In genomic region chr5:95730011-95730700, GRCh38 we compare ENCODE assay signal across 9 cellular contexts. TPM values are rescaled to one million over a fixed set of nuclear protein-coding genes. Genes with fewer than 3 reads are reported as not detected.
DNase-seq lines count a peak whose midpoint lies in the region; ATAC-seq and TF ChIP-seq lines count a peak whose summit lies in the region.
"Had no signal": no experiment of that assay in that cellular context is flagged by ENCODE, and none has a peak within 500 bp of the region (broad histone marks: within the 10 kb centered on the region; RNA-seq: fewer than 3 reads in every experiment).

No MANE protein-coding gene starts in this region.

- H3K36me3 Mint-ChIP-seq in T-cell = no peaks in the 10 kb centered on the region

- peaks cover 0 to 40% of the 10 kb centered on the region in 2 donors for H3K27me3 Mint-ChIP-seq in T-cell

- TF ChIP-seq EP300 in gastroesophageal sphincter (IDR thresholded peaks at IDR 0.05) = no peak

- no peaks in the 10 kb centered on the region for H3K9me3 Mint-ChIP-seq in T-cell

- H3K27me3 ChIP-seq in HCT116 (ENCODE audit: insufficient read depth, low read length) (no peaks in the 10 kb centered on the region), gastroesophageal sphincter (no peaks in the 10 kb centered on the region), smooth muscle cell (ENCODE audit: low read depth) (no peaks in the 10 kb centered on the region)

- ATAC-seq in HCT116 = no peak
- ATAC-seq in T-cell (replicated peaks in 1 of 4) = no peak
- no peak for ATAC-seq in gastroesophageal sphincter
- ATAC-seq in esophagus mucosa = no peak
- ATAC-seq in HG02840 (IDR thresholded peaks at IDR 0.05; ENCODE audit: low FRiP score, unreplicated experiment) = no peak
- no peak for ATAC-seq in GM18858 (IDR thresholded peaks at IDR 0.05; ENCODE audit: unreplicated experiment)

- no TSS peak for BruUV-seq in HCT116 (replicated peaks; lab: Mats Ljungman, UMichigan)

- peak overlapping the region; percentile 93 for H3K4me2 ChIP-seq in HCT116 (ENCODE audit: low read length)
- H3K4me2 ChIP-seq in smooth muscle cell = peak overlapping the region; percentile 95

- peak overlapping the region; percentile 40 for H2AFZ ChIP-seq in HCT116 (ENCODE audit: low read depth, low read length, poor library complexity, severe bottlenecking)
- H2AFZ ChIP-seq in smooth muscle cell (ENCODE audit: low read depth) = peak overlapping the region; percentile 89

- no peak for TF ChIP-seq CTCF in HCT116 (IDR thresholded peaks at IDR 0.05 in 2 of 3, conservative IDR thresholded peaks at IDR 0.05 in 1 of 3; ENCODE audit: borderline replicate concordance in 1 of 3, insufficient read depth in 1 of 3, low read depth in 2 of 3, low read length in 2 of 3)
- TF ChIP-seq CTCF in gastroesophageal sphincter (IDR thresholded peaks at IDR 0.05) = no peak
- no peak for TF ChIP-seq CTCF in smooth muscle cell (IDR thresholded peaks at IDR 0.05; ENCODE audit: borderline replicate concordance, insufficient read depth, poor library complexity, severe bottlenecking)

- H3K9me3 ChIP-seq in HCT116 (ENCODE audit: control insufficient read depth in 1 of 2, insufficient read depth in 1 of 2, low read depth in 1 of 2, low read length in 2 of 2) = no peaks in the 10 kb centered on the region
- no peaks in the 10 kb centered on the region for H3K9me3 ChIP-seq in gastroesophageal sphincter
- no peaks in the 10 kb centered on the region for H3K9me3 ChIP-seq in smooth muscle cell (replicated peaks; ENCODE audit: low read depth)

- intact Hi-C loops in HCT116 (cut with micrococcal nuclease) = loop anchor here (2.0 to 10.0 kb wide), 3 partner anchors 15 to 1075 kb away; partner anchors contain the start of genes ERAP1 and GLRX

- H3K4me3 ChIP-seq in HCT116 (replicated peaks in 1 of 2; ENCODE audit: low read depth in 1 of 2, low read length in 2 of 2) (peak overlapping the region; percentile 80 to 84), gastroesophageal sphincter (peak overlapping the region; percentile 83 to 93), smooth muscle cell (peak overlapping the region; percentile 86)

- RAD21 ChIA-PET in HCT116 (lab: Charles Lee; ENCODE audit: low non-redundant PET in 1 of 2, low total read pairs in 2 of 2, uncharacterized antibody in 2 of 2, unreplicated experiment in 2 of 2) = interaction anchor here in 1 of 2 experiments (1.1 to 1.2 kb wide), 2 partner anchors 18 to 83 kb away, joined by 3 read pairs; partner anchors contain the start of gene RFESD

- peaks cover 39 to 51% (median 45%) of the 10 kb centered on the region in 3 donors for H3K4me1 Mint-ChIP-seq in T-cell

- H3K27ac ChIP-seq in HCT116 (ENCODE audit: low read depth, low read length) = peak overlapping the region; percentile 85
- peak overlapping the region; percentile 84 to 98 (median 93) for H3K27ac ChIP-seq in gastroesophageal sphincter
- peak overlapping the region; percentile 92 for H3K27ac ChIP-seq in smooth muscle cell (ENCODE audit: low read depth)

- H3K4me1 ChIP-seq in HCT116 (ENCODE audit: control insufficient read depth in 1 of 2, insufficient read depth in 2 of 2, low read length in 2 of 2) (peaks cover 44 to 54% of the 10 kb centered on the region in 2 experiments), gastroesophageal sphincter (peaks cover 9 to 74% (median 10%) of the 10 kb centered on the region in 3 donors), smooth muscle cell (ENCODE audit: low read depth) (peaks cover 13% of the 10 kb centered on the region)

- DNase-seq in HCT116 (ENCODE audit: low read depth, low spot score) (no peak), T-cell (no peak), smooth muscle cell (lab: John Stamatoyannopoulos, UW; ENCODE audit: unreplicated experiment) (no peak), NCI-H526 treated with DMSO at 0.1 percent for 48 hours (lab: John Stamatoyannopoulos, UW) (no peak)

- 20 to 31% methylated on average over 10 to 11 of the region's 11 CpGs for WGBS in gastroesophageal sphincter (ENCODE audit: low coverage in 1 of 2), 2 donors
- 14% methylated on average over 11 of the region's 11 CpGs for WGBS in smooth muscle cell (ENCODE audit: low lambda C conversion rate)

- H4K20me1 ChIP-seq in HCT116 (ENCODE audit: insufficient read depth) (no peaks in the 10 kb centered on the region), smooth muscle cell (ENCODE audit: low read depth) (peaks cover 13% of the 10 kb centered on the region)

- no peaks in the 10 kb centered on the region for H3K9me2 ChIP-seq in HCT116 (ENCODE audit: insufficient read depth)

- H3K4me3 Mint-ChIP-seq in T-cell = peak overlapping the region; percentile 76 to 83 (median 78)

- H3K36me3 ChIP-seq in HCT116 (ENCODE audit: control insufficient read depth in 1 of 2, insufficient read depth in 2 of 2, low read length in 2 of 2) (no peaks in the 10 kb centered on the region; a peak in 2 of 4 replicates), gastroesophageal sphincter (no peaks in the 10 kb centered on the region), smooth muscle cell (ENCODE audit: low read depth) (no peaks in the 10 kb centered on the region)

- no peaks in the 10 kb centered on the region for H3F3A ChIP-seq in smooth muscle cell (ENCODE audit: low read depth)

- H3K79me2 ChIP-seq in HCT116 (ENCODE audit: insufficient read depth, low read length) (peaks cover 33% of the 10 kb centered on the region), smooth muscle cell (ENCODE audit: low read depth) (peaks cover 35% of the 10 kb centered on the region)

- TF ChIP-seq RAD21 in HCT116 (IDR thresholded peaks at IDR 0.05; ENCODE audit: low read depth) = no peak

- peak overlapping the region; percentile 73 for H3K9ac ChIP-seq in HCT116 (ENCODE audit: low read length)
- peak overlapping the region; percentile 81 for H3K9ac ChIP-seq in smooth muscle cell (ENCODE audit: low read depth)

- peak overlapping the region in 1 of 2 donors; percentile 45 for H3K27ac Mint-ChIP-seq in T-cell

- TF ChIP-seq POLR2A in HCT116 (IDR thresholded peaks at IDR 0.05; ENCODE audit: borderline replicate concordance, extremely low read depth, insufficient read depth, insufficient read length) (no peak), gastroesophageal sphincter (IDR thresholded peaks at IDR 0.05) (no peak)

- CTCF ChIA-PET in HCT116 (lab: Charles Lee) = interaction anchor here (1.0 kb wide), 1 partner anchor 66 kb away, joined by 4 read pairs; no protein-coding TSS in a partner anchor
- CTCF ChIA-PET in T-cell (lab: Charles Lee) = interaction anchor here (0.6 to 1.4 kb wide), 3 partner anchors 85 to 790 kb away, joined by 3 to 5 read pairs (median 3); no protein-coding TSS in a partner anchor

- POLR2A ChIA-PET in HCT116 (lab: Charles Lee) = interaction anchor here (1.1 kb wide), 1 partner anchor 94 kb away, joined by 3 read pairs; no protein-coding TSS in a partner anchor
- POLR2A ChIA-PET in T-cell (lab: Charles Lee) = interaction anchor here (0.6 to 1.2 kb wide), 3 partner anchors 9 to 233 kb away, joined by 3 to 5 read pairs (median 3); no protein-coding TSS in a partner anchor

TF ChIP-seq in HCT116, 20 proteins besides CTCF, POLR2A, EP300 and RAD21 (continues in another document):
- TF ChIP-seq REST (IDR thresholded peaks at IDR 0.05; ENCODE audit: low read depth) (no peak), POLR2AphosphoS5 (IDR thresholded peaks at IDR 0.05; ENCODE audit: low read depth, low read length) (no peak), ATF3 (IDR thresholded peaks at IDR 0.05) (no peak), YY1 (IDR thresholded peaks at IDR 0.05; ENCODE audit: extremely low read depth, insufficient replicate concordance, low read depth, low read length) (no peak)

RNA-seq across cellular contexts. Expression of gene RHOBTB3, which starts 1.0 kb away (rescaled TPM):
- 84.3 TPM for total RNA-seq in HCT116 (2021; ENCODE audit: unreplicated experiment)
- polyA plus RNA-seq in HCT116 (2012) = 33.0 and 43.6 TPM in 2 replicates
- 1 to 10 TPM; 2.6 to 4.8 (median 3.6) TPM for total RNA-seq in T-cell
- 100 to 1,000 TPM in 2 of 4 donors, 10 to 100 TPM in 2; 55.6 to 216 (median 135) TPM for total RNA-seq in gastroesophageal sphincter
- 213 and 223 TPM in 2 replicates for total RNA-seq in smooth muscle cell
- 127 and 178 TPM in 2 replicates for polyA plus RNA-seq in smooth muscle cell
- 3.6 TPM for total RNA-seq in esophagus mucosa

RNA-seq across cellular contexts. Expression of gene SPATA9, which starts 47.4 kb away (rescaled TPM):
- total RNA-seq in HCT116 (2021; ENCODE audit: unreplicated experiment) (not detected), T-cell (not detected), gastroesophageal sphincter (under 1 TPM in 1 of 4 donors, not detected in 3; 0.27 TPM), smooth muscle cell (0.27 TPM in 1 of 2 replicates, not detected in the other), esophagus mucosa (not detected)
- polyA plus RNA-seq in HCT116 (2012) = 0.04 and 0.22 TPM in 2 replicates
- polyA plus RNA-seq in smooth muscle cell = 0.54 TPM in 1 of 2 replicates, not detected in the other
- total RNA-seq: lung microvascular endothelial cell had no signal

Comparison
In these comparisons a context has a peak if more than half of its experiments do, and no peak if none do; other contexts are left out.
1. RNA of gene RHOBTB3, which starts 1.0 kb away (total RNA-seq): 213 to 223 TPM in smooth muscle cell, 55.6 to 216 TPM in gastroesophageal sphincter and 84.3 TPM in HCT116 (single experiment); 2.6 to 4.8 TPM in T-cell and 3.6 TPM in esophagus mucosa (single experiment); every median in the first group is over 4 times any median in the second.
2. Peak in every context shown above with its lines, with median percentiles within 50 percentile points of each other: H3K27ac ChIP-seq and H3K4me3 ChIP-seq.